ENCODE assay signal across 32 cellular contexts in genomic region chr10:35362701-35363350, GRCh38.
"Had no signal": no experiment of that assay in that cellular context is flagged by ENCODE, and none has a peak within 500 bp of the region (broad histone marks: within the 10 kb centered on the region; RNA-seq: fewer than 3 reads in every experiment).

No MANE protein-coding gene starts in this region.

- DNase-seq: activated CD4-positive, alpha-beta T cell treated with anti-CD3 and anti-CD28 coated beads for 1 hour; activated CD4-positive, alpha-beta T cell treated with anti-CD3 and anti-CD28 coated beads, Interleukin-2, amount 10 ng/mL, durations not matched to agents 24 days and 14 days; activated CD4-positive, alpha-beta T cell treated with anti-CD3 and anti-CD28 coated beads, Interleukin-2, amount 50 U/mL, for 4 hours; activated CD4-positive, CD25-positive, alpha-beta regulatory T cell; activated CD8-positive, alpha-beta T cell treated with anti-CD3 and anti-CD28 coated beads for 36 hours; activated gamma-delta T cell; activated naive CD4-positive, alpha-beta T cell treated with Interleukin-2 at 50 U/mL for 16 hours; activated naive CD8-positive, alpha-beta T cell treated with anti-CD3 and anti-CD28 coated beads, Interleukin-2, amount 10 ng/mL, durations not matched to agents 7 days and 5 days; activated T-cell treated with anti-CD3 and anti-CD28 coated beads, Interleukin-2, amount 50 U/mL, for 1 hour; activated T-cell treated with anti-CD3 and anti-CD28 coated beads, Interleukin-2, amount 50 U/mL, for 72 hours; amygdala; KG1; MM.1S; MV-4-11; NCI-H1092; NCI-H1436 treated with DMSO at 0.1 percent for 48 hours; NCI-H1694 treated with DMSO at 0.1 percent for 48 hours; NCI-H2029; NCI-H510A; NCI-H526; NCI-H748 treated with DMSO at 0.1 percent for 48 hours; NK-92 treated with Interleukin-12 subunit alpha and Interleukin-12 subunit beta, amount 100 ng/mL, for 24 hours; Peyer's patch; RPMI8226; SIG-M5; T-cell; T-helper 17 cell had no signal

- H3K27ac ChIP-seq: ascending aorta, cardiac muscle cell, Peyer's patch, VCaP had no signal

- ATAC-seq: activated CD8-positive, alpha-beta T cell treated with anti-CD3 and anti-CD28 coated beads for 36 hours; activated T-cell treated with anti-CD3 and anti-CD28 coated beads, Interleukin-2, amount 50 U/mL, for 72 hours; activated T-helper 17 cell treated with anti-CD3 and anti-CD28 coated beads, Interleukin-2, amount 50 U/mL, for 72 hours; SK-N-SH treated with all-trans-retinoic acid at 6 μM for 48 hours; T-cell; T-helper 17 cell had no signal

- H3K36me3 ChIP-seq: ascending aorta, cardiac muscle cell, Peyer's patch had no signal

- H3K9me3 ChIP-seq: ascending aorta, Peyer's patch had no signal

- H3K4me3 ChIP-seq: ascending aorta, cardiac muscle cell, Peyer's patch had no signal

- H3K27me3 ChIP-seq: ascending aorta, cardiac muscle cell, Peyer's patch had no signal
